14 cellular contexts compared by ENCODE assay signal in genomic region chr6:7758456-7758855, GRCh38. TPM values are rescaled to one million over a fixed set of nuclear protein-coding genes. Genes with fewer than 3 reads are reported as not detected.
DNase-seq lines count a peak whose midpoint lies in the region; ATAC-seq and TF ChIP-seq lines count a peak whose summit lies in the region.
"Had no signal": no experiment of that assay in that cellular context is flagged by ENCODE, and none has a peak within 500 bp of the region (broad histone marks: within the 10 kb centered on the region; RNA-seq: fewer than 3 reads in every experiment).

No MANE protein-coding gene starts in this region.

- no peak overlapping the region for H4K91ac ChIP-seq in mesenchymal stem cell (ENCODE audit: low read length)

- no peak overlapping the region for H2BK5ac ChIP-seq in mesenchymal stem cell (ENCODE audit: low read depth, low read length, poor library complexity, severe bottlenecking)

- H3K9me3 ChIP-seq in mesenchymal stem cell (ENCODE audit: control insufficient read depth, low read length): peaks cover 5% of the 10 kb centered on the region
- no peaks in the 10 kb centered on the region for H3K9me3 ChIP-seq in hepatocyte (ENCODE audit: low read depth)
- H3K9me3 ChIP-seq: uterus had no signal

- no peak overlapping the region for H3K18ac ChIP-seq in mesenchymal stem cell (ENCODE audit: low read depth in 1 of 2, low read length in 2 of 2)

- no peak overlapping the region for H3K4ac ChIP-seq in mesenchymal stem cell (ENCODE audit: low read depth in 1 of 2, low read length in 2 of 2)

- H3K79me2 ChIP-seq in hepatocyte: no peaks in the 10 kb centered on the region

- in situ Hi-C loops in Caki2 (cut with HindIII; ENCODE audit: low pct_unique_long_range_greater_than_20kb, low sequenced_read_pairs): no loop called here

- H3K27me3 Mint-ChIP-seq in chondrocyte (ENCODE audit: low read depth): peaks cover 19% of the 10 kb centered on the region

- no peak overlapping the region for H4K8ac ChIP-seq in mesenchymal stem cell (ENCODE audit: low read length)

- H3K4me2 ChIP-seq in mesenchymal stem cell (ENCODE audit: low read length, poor library complexity, severe bottlenecking): no peak overlapping the region
- H3K4me2 ChIP-seq in hepatocyte: no peak overlapping the region

- no peak overlapping the region for H3K23ac ChIP-seq in mesenchymal stem cell (ENCODE audit: low read length in 2 of 2)

- 9% methylated on average over 7 of the region's 7 CpGs for WGBS in mesenchymal stem cell
- WGBS in hepatocyte (ENCODE audit: low lambda C conversion rate, missing lambda C conversion rate): 82% methylated on average over 7 of the region's 7 CpGs

- no peak overlapping the region for H2BK12ac ChIP-seq in mesenchymal stem cell (ENCODE audit: low read length in 2 of 2)

- H3K4me1 ChIP-seq in mesenchymal stem cell (ENCODE audit: control insufficient read depth, insufficient read depth, low read depth, low read length) (peaks cover 3% of the 10 kb centered on the region), hepatocyte (ENCODE audit: insufficient read depth) (no peaks in the 10 kb centered on the region)
- H3K4me1 ChIP-seq: uterus had no signal

- no peak overlapping the region for H3K4me3 Mint-ChIP-seq in chondrocyte (ENCODE audit: unreplicated experiment)
- H3K4me3 Mint-ChIP-seq: activated naive CD8-positive, alpha-beta T cell treated with anti-CD3 and anti-CD28 coated beads, Interleukin-2, amount 10 ng/mL, durations not matched to agents 7 days and 5 days had no signal

- peak overlapping the region; percentile 12 for H3K9ac ChIP-seq in mesenchymal stem cell (ENCODE audit: low read length)

- H3K27ac Mint-ChIP-seq in chondrocyte (ENCODE audit: unreplicated experiment): peak overlapping the region; percentile 34
- H3K27ac Mint-ChIP-seq: activated naive CD8-positive, alpha-beta T cell treated with anti-CD3 and anti-CD28 coated beads, Interleukin-2, amount 10 ng/mL, durations not matched to agents 7 days and 5 days had no signal

- no peak overlapping the region for H2BK15ac ChIP-seq in mesenchymal stem cell (ENCODE audit: low read depth, poor library complexity, severe bottlenecking)

- H4K20me1 ChIP-seq in hepatocyte (ENCODE audit: insufficient read depth, poor library complexity, severe bottlenecking): no peaks in the 10 kb centered on the region

- H3K14ac ChIP-seq in mesenchymal stem cell (ENCODE audit: low read length in 2 of 2): no peak overlapping the region

- no peaks in the 10 kb centered on the region for H3K9me2 ChIP-seq in hepatocyte (replicated peaks; ENCODE audit: insufficient read depth)

- TF ChIP-seq CTCF in chondrocyte (IDR thresholded peaks at IDR 0.05) (no peak), hepatocyte (IDR thresholded peaks at IDR 0.05; ENCODE audit: poor library complexity) (no peak)

- H3K4me3 ChIP-seq in mesenchymal stem cell (ENCODE audit: insufficient read depth in 1 of 2, low read depth in 1 of 2, low read length in 2 of 2) (peak overlapping the region in 1 of 2 experiments; percentile 2), hepatocyte (no peak overlapping the region)
- H3K4me3 ChIP-seq: esophagus muscularis mucosa, SK-N-MC, uterus had no signal

- H3K36me3 ChIP-seq in mesenchymal stem cell (ENCODE audit: control insufficient read depth in 1 of 2, insufficient read depth in 2 of 2, low read depth in 1 of 2, low read length in 2 of 2) (no peaks in the 10 kb centered on the region), hepatocyte (replicated peaks; ENCODE audit: insufficient read depth, low read depth) (no peaks in the 10 kb centered on the region)
- H3K36me3 ChIP-seq: esophagus muscularis mucosa, uterus had no signal

- peaks cover 18% of the 10 kb centered on the region for H3K4me1 Mint-ChIP-seq in chondrocyte (ENCODE audit: low read depth)
- H3K4me1 Mint-ChIP-seq: activated naive CD8-positive, alpha-beta T cell treated with anti-CD3 and anti-CD28 coated beads, Interleukin-2, amount 10 ng/mL, durations not matched to agents 7 days and 5 days had no signal

- H3K9me3 Mint-ChIP-seq in chondrocyte (ENCODE audit: low read depth): peaks cover 5% of the 10 kb centered on the region
- H3K9me3 Mint-ChIP-seq: activated naive CD8-positive, alpha-beta T cell treated with anti-CD3 and anti-CD28 coated beads, Interleukin-2, amount 10 ng/mL, durations not matched to agents 7 days and 5 days had no signal

- H2AFZ ChIP-seq in mesenchymal stem cell (ENCODE audit: low read depth, low read length) (no peak overlapping the region), hepatocyte (no peak overlapping the region)

- H2BK120ac ChIP-seq in mesenchymal stem cell (ENCODE audit: low read depth, low read length): no peak overlapping the region

- no peaks in the 10 kb centered on the region for H3K36me3 Mint-ChIP-seq in chondrocyte (ENCODE audit: low read depth)
- H3K36me3 Mint-ChIP-seq: activated naive CD8-positive, alpha-beta T cell treated with anti-CD3 and anti-CD28 coated beads, Interleukin-2, amount 10 ng/mL, durations not matched to agents 7 days and 5 days had no signal

- peaks cover 0 to 31% of the 10 kb centered on the region in 2 experiments for H3K27me3 ChIP-seq in mesenchymal stem cell (ENCODE audit: control insufficient read depth in 1 of 2, insufficient read depth in 1 of 2, low read length in 2 of 2)
- no peaks in the 10 kb centered on the region for H3K27me3 ChIP-seq in hepatocyte
- H3K27me3 ChIP-seq: esophagus muscularis mucosa, uterus had no signal

- peak; percentile 66 for DNase-seq in Caki2 (ENCODE audit: low read depth)
- peak; percentile 17 for DNase-seq in MV-4-11 (lab: John Stamatoyannopoulos, UW)
- DNase-seq in chondrocyte (ENCODE audit: low spot score): no peak
- DNase-seq in mesenchymal stem cell: peak; percentile 84
- DNase-seq in NK-92 treated with Interleukin-12 subunit alpha and Interleukin-12 subunit beta, amount 100 ng/mL, for 24 hours (lab: John Stamatoyannopoulos, UW): no peak
- no peak for DNase-seq in NCI-H1092 treated with DMSO at 0.1 percent for 48 hours (lab: John Stamatoyannopoulos, UW)
- DNase-seq in hepatocyte (ENCODE audit: low spot score): no peak
- DNase-seq: activated CD4-positive, alpha-beta T cell treated with anti-CD3 and anti-CD28 coated beads, Interleukin-2, amount 50 U/mL, for 1 hour; activated naive CD8-positive, alpha-beta T cell treated with anti-CD3 and anti-CD28 coated beads, Interleukin-2, amount 10 ng/mL, durations not matched to agents 7 days and 5 days; uterus had no signal

- H3K27ac ChIP-seq in mesenchymal stem cell (ENCODE audit: low read length, poor library complexity, severe bottlenecking) (no peak overlapping the region), hepatocyte (no peak overlapping the region)
- H3K27ac ChIP-seq: esophagus muscularis mucosa, SK-N-MC, uterus had no signal

- no peak overlapping the region for H2AK5ac ChIP-seq in mesenchymal stem cell (ENCODE audit: low read length, severe bottlenecking)

- ATAC-seq in HG03442 (IDR thresholded peaks at IDR 0.05; ENCODE audit: unreplicated experiment): no peak
- ATAC-seq: sciatic nerve had no signal

- no peaks in the 10 kb centered on the region for H3K79me1 ChIP-seq in mesenchymal stem cell (replicated peaks; ENCODE audit: low read length, poor library complexity, severe bottlenecking)

RNA-seq across cellular contexts. Expression of gene BMP6, which starts 32.6 kb away (rescaled TPM):
- 6.4 and 7.5 TPM in 2 replicates for total RNA-seq in Caki2 (2014; rRNA removed; shearing (Covaris generic); ENCODE audit: low replicate concordance)
- 0.49 to 0.50 TPM in 2 of 3 replicates, not detected in the other for total RNA-seq in chondrocyte
- polyA plus RNA-seq in mesenchymal stem cell (2013, experiment 1 of 2): 0.46 TPM
- 0.42 TPM for polyA plus RNA-seq in mesenchymal stem cell (2013, experiment 2 of 2)
- total RNA-seq in hepatocyte: 2.9 and 4.3 TPM in 2 replicates
- polyA plus RNA-seq in hepatocyte: 3.5 and 4.0 TPM in 2 replicates
- total RNA-seq: activated naive CD8-positive, alpha-beta T cell treated with anti-CD3 and anti-CD28 coated beads, Interleukin-2, amount 10 ng/mL, durations not matched to agents 7 days and 5 days had no signal

Comparison
In these comparisons a context has a peak if more than half of its experiments do, and no peak if none do; other contexts are left out.
1. DNase-seq: peak in Caki2 (single experiment), MV-4-11 (single experiment) and mesenchymal stem cell (single experiment); none in chondrocyte (single experiment), NK-92 treated with Interleukin-12 subunit alpha and Interleukin-12 subunit beta, amount 100 ng/mL, for 24 hours (single experiment), NCI-H1092 treated with DMSO at 0.1 percent for 48 hours (single experiment) and hepatocyte (single experiment).